ENCODE assay signal across 18 cellular contexts in the genomic region with DNA sequence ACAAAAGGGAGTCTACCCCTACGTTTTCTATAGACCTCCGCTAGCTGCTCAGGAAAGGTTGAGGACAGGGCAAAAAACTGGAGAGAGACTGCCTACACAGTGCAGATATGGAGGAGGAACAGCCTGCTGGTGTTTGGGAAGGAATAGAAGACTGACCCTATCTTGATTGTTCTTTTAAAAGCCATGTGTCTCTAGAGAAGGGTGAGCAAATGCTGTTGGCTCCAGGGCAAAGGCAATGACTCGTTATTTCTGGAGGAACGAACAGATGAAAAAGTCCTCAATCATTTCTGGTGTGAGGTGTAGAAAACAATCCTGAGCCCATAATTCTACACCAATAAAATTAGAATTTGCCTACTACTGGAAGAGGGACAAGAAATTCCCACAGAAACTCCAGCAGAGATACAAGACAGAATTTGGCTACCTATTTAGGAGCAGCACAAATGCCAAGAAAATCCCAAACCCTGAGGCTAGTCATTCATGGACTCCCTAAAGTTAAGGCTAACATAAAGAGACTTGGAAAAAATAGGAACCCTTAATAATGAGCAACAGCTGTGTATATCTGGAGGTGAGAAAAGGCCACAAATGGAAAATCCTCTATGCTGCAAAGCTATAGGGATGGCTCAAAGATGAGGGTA.
DNase-seq lines count a peak whose midpoint lies in the region; ATAC-seq, FAIRE-seq and TF ChIP-seq lines count a peak whose summit lies in the region.
"Had no signal": no experiment of that assay in that cellular context is flagged by ENCODE, and none has a peak within 500 bp of the region (broad histone marks: within the 10 kb centered on the region; RNA-seq: fewer than 3 reads in every experiment).

No MANE protein-coding gene starts in this region.

- H3K4me1 Mint-ChIP-seq in naive thymus-derived CD4-positive, alpha-beta T cell = no peaks in the 10 kb centered on the region

- peak overlapping the region; percentile 34 for H2AFZ ChIP-seq in smooth muscle cell (ENCODE audit: low read depth)
- H2AFZ ChIP-seq: PC-9 had no signal

- H3K27me3 Mint-ChIP-seq in naive thymus-derived CD4-positive, alpha-beta T cell = no peaks in the 10 kb centered on the region

- no peak for FAIRE-seq in GM12891 (lab: Jason Lieb, UNC)
- FAIRE-seq: GM18507 had no signal

- TF ChIP-seq POLR2A in GM12891 (IDR thresholded peaks at IDR 0.05; ENCODE audit: low read depth, low read length) = no peak

- H3K27ac ChIP-seq in right atrium auricular region (peak overlapping the region in 1 of 2 donors; percentile 4), heart right ventricle (peak overlapping the region in 1 of 10 donors; percentile 29), smooth muscle cell (ENCODE audit: low read depth) (no peak overlapping the region)
- H3K27ac ChIP-seq in naive thymus-derived CD4-positive, alpha-beta T cell (ENCODE audit: low read depth, low read length) = no peak overlapping the region
- H3K27ac ChIP-seq: BLaER1 treated with 17β-estradiol and CSF1 and Interleukin-3, amounts not matched to agents 10 nM and 100 nM; PC-9 had no signal

- H3K4me3 Mint-ChIP-seq in naive thymus-derived CD4-positive, alpha-beta T cell = no peak overlapping the region

- CTCF ChIA-PET in naive thymus-derived CD4-positive, alpha-beta T cell (lab: Charles Lee) = no interaction called here

- H3K9me3 ChIP-seq in right atrium auricular region = peaks cover 0 to 18% of the 10 kb centered on the region in 2 donors
- H3K9me3 ChIP-seq in heart right ventricle = peaks cover 0 to 22% (median 12%) of the 10 kb centered on the region in 11 donors
- H3K9me3 ChIP-seq in smooth muscle cell (replicated peaks; ENCODE audit: low read depth) = peaks cover 8% of the 10 kb centered on the region
- peaks cover 0 to 3% (median 0%) of the 10 kb centered on the region in 3 experiments for H3K9me3 ChIP-seq in naive thymus-derived CD4-positive, alpha-beta T cell (ENCODE audit: control insufficient read depth in 2 of 3, low read length in 3 of 3)

- POLR2A ChIA-PET in naive thymus-derived CD4-positive, alpha-beta T cell (lab: Charles Lee) = no interaction called here

- H3K27me3 ChIP-seq in right atrium auricular region (no peaks in the 10 kb centered on the region), heart right ventricle (no peaks in the 10 kb centered on the region), smooth muscle cell (ENCODE audit: low read depth) (no peaks in the 10 kb centered on the region)
- no peaks in the 10 kb centered on the region for H3K27me3 ChIP-seq in naive thymus-derived CD4-positive, alpha-beta T cell (ENCODE audit: control insufficient read depth in 2 of 2, insufficient read depth in 2 of 2, low read length in 2 of 2)
- H3K27me3 ChIP-seq: BLaER1 treated with 17β-estradiol and CSF1 and Interleukin-3, amounts not matched to agents 10 nM and 100 nM had no signal

- TF ChIP-seq CTCF in right atrium auricular region (IDR thresholded peaks at IDR 0.05) (no peak), cardiac fibroblast (IDR thresholded peaks at IDR 0.05; ENCODE audit: low read depth, low read length) (no peak), heart right ventricle (IDR thresholded peaks at IDR 0.05) (no peak), smooth muscle cell (IDR thresholded peaks at IDR 0.05; ENCODE audit: borderline replicate concordance, insufficient read depth, poor library complexity, severe bottlenecking) (no peak)

- DNase-seq in Right ventricle myocardium superior = peak; percentile 24
- no peak for DNase-seq in right atrium auricular region (ENCODE audit: low spot score)
- peak; percentile 34 to 37 for DNase-seq in cardiac fibroblast (ENCODE audit: low read depth in 2 of 2)
- DNase-seq in heart right ventricle = peak in 1 of 2 donors; percentile 3
- no peak for DNase-seq in smooth muscle cell (lab: John Stamatoyannopoulos, UW; ENCODE audit: unreplicated experiment)
- DNase-seq in naive thymus-derived CD4-positive, alpha-beta T cell = no peak
- DNase-seq in GM12891 (ENCODE audit: insufficient read length, low spot score) = no peak
- no peak for DNase-seq in NCI-H1694 (lab: John Stamatoyannopoulos, UW)
- DNase-seq: 8988T, KG1, NCI-H1105, NCI-H187 treated with DMSO at 0.1 percent for 48 hours, NCI-H446 treated with DMSO at 0.1 percent for 48 hours, NCI-H774, PC-9 had no signal

- peaks cover 0 to 37% (median 5%) of the 10 kb centered on the region in 11 donors for H3K9me3 Mint-ChIP-seq in naive thymus-derived CD4-positive, alpha-beta T cell

- H4K20me1 ChIP-seq in smooth muscle cell (ENCODE audit: low read depth) = no peaks in the 10 kb centered on the region
- H4K20me1 ChIP-seq: BLaER1 treated with 17β-estradiol and CSF1 and Interleukin-3, amounts not matched to agents 10 nM and 100 nM had no signal

- no peak overlapping the region for H3K27ac Mint-ChIP-seq in naive thymus-derived CD4-positive, alpha-beta T cell

- ATAC-seq in Right ventricle myocardium superior (ENCODE audit: poor library complexity) (peak; percentile 88), heart right ventricle (peak in 7 of 8 donors; percentile 17 to 86 (median 57))
- no peak for ATAC-seq in naive thymus-derived CD4-positive, alpha-beta T cell
- ATAC-seq: HCT116 had no signal

- H3K4me1 ChIP-seq in right atrium auricular region (no peaks in the 10 kb centered on the region), heart right ventricle (no peaks in the 10 kb centered on the region), smooth muscle cell (ENCODE audit: low read depth) (no peaks in the 10 kb centered on the region)
- no peaks in the 10 kb centered on the region for H3K4me1 ChIP-seq in naive thymus-derived CD4-positive, alpha-beta T cell (ENCODE audit: control insufficient read depth in 2 of 2, insufficient read depth in 2 of 2, low read length in 2 of 2)
- H3K4me1 ChIP-seq: BLaER1 treated with 17β-estradiol and CSF1 and Interleukin-3, amounts not matched to agents 10 nM and 100 nM had no signal

- intact Hi-C loops in Right ventricle myocardium superior (cut with DNase I) = no loop called here
- intact Hi-C loops in heart right ventricle (cut with DNase I) = no loop called here
- intact Hi-C loops in naive thymus-derived CD4-positive, alpha-beta T cell (cut with micrococcal nuclease) = no loop called here

- H3K36me3 Mint-ChIP-seq in naive thymus-derived CD4-positive, alpha-beta T cell = no peaks in the 10 kb centered on the region

- no peaks in the 10 kb centered on the region for H3F3A ChIP-seq in smooth muscle cell (ENCODE audit: low read depth)

- H3K79me2 ChIP-seq in smooth muscle cell (ENCODE audit: low read depth) = no peaks in the 10 kb centered on the region

- H3K4me2 ChIP-seq in smooth muscle cell = no peak overlapping the region
- H3K4me2 ChIP-seq: BLaER1 treated with 17β-estradiol and CSF1 and Interleukin-3, amounts not matched to agents 10 nM and 100 nM; PC-9 had no signal

- H3K9ac ChIP-seq in smooth muscle cell (ENCODE audit: low read depth) = no peak overlapping the region
- H3K9ac ChIP-seq: BLaER1 treated with 17β-estradiol and CSF1 and Interleukin-3, amounts not matched to agents 10 nM and 100 nM had no signal

- H3K36me3 ChIP-seq in right atrium auricular region (no peaks in the 10 kb centered on the region), heart right ventricle (no peaks in the 10 kb centered on the region), smooth muscle cell (ENCODE audit: low read depth) (no peaks in the 10 kb centered on the region)
- no peaks in the 10 kb centered on the region for H3K36me3 ChIP-seq in naive thymus-derived CD4-positive, alpha-beta T cell (ENCODE audit: control insufficient read depth in 2 of 3, insufficient read depth in 3 of 3, low read length in 3 of 3)
- H3K36me3 ChIP-seq: BLaER1 treated with 17β-estradiol and CSF1 and Interleukin-3, amounts not matched to agents 10 nM and 100 nM had no signal

- H3K4me3 ChIP-seq in right atrium auricular region = no peak overlapping the region
- no peak overlapping the region for H3K4me3 ChIP-seq in cardiac fibroblast (replicated peaks in 1 of 2; ENCODE audit: low read depth in 2 of 2, low read length in 2 of 2)
- no peak overlapping the region for H3K4me3 ChIP-seq in heart right ventricle
- no peak overlapping the region for H3K4me3 ChIP-seq in smooth muscle cell
- no peak overlapping the region for H3K4me3 ChIP-seq in naive thymus-derived CD4-positive, alpha-beta T cell (ENCODE audit: low read length)
- H3K4me3 ChIP-seq: BLaER1 treated with 17β-estradiol and CSF1 and Interleukin-3, amounts not matched to agents 10 nM and 100 nM; PC-9 had no signal

- 64 to 78% methylated on average over 4 of the region's 4 CpGs for WGBS in heart right ventricle, 2 donors
- WGBS in smooth muscle cell (ENCODE audit: low lambda C conversion rate) = 79% methylated on average over 4 of the region's 4 CpGs

TF ChIP-seq in GM12891, 5 proteins besides CTCF, POLR2A, EP300 and RAD21:
- no peak for TF ChIP-seq PAX5 (IDR thresholded peaks at IDR 0.05; ENCODE audit: insufficient read depth, low read length, severe bottlenecking)
- TF ChIP-seq POLR2AphosphoS5 (IDR thresholded peaks at IDR 0.05; ENCODE audit: low read depth, low read length) = no peak
- no peak for TF ChIP-seq POU2F2 (IDR thresholded peaks at IDR 0.05; ENCODE audit: low read depth, low read length)
- no peak for TF ChIP-seq TAF1 (IDR thresholded peaks at IDR 0.05; ENCODE audit: low read depth, low read length)
- TF ChIP-seq SPI1 (IDR thresholded peaks at IDR 0.05; ENCODE audit: low read depth, low read length) = no peak

Comparison
In these comparisons a context has a peak if more than half of its experiments do, and no peak if none do; other contexts are left out.
1. DNase-seq: peak in Right ventricle myocardium superior (single experiment) and cardiac fibroblast (2 of 2); none in right atrium auricular region (single experiment), smooth muscle cell (single experiment), naive thymus-derived CD4-positive, alpha-beta T cell (0 of 9), GM12891 (single experiment) and NCI-H1694 (single experiment).